1 cellular context compared by ENCODE assay signal in the genomic region with DNA sequence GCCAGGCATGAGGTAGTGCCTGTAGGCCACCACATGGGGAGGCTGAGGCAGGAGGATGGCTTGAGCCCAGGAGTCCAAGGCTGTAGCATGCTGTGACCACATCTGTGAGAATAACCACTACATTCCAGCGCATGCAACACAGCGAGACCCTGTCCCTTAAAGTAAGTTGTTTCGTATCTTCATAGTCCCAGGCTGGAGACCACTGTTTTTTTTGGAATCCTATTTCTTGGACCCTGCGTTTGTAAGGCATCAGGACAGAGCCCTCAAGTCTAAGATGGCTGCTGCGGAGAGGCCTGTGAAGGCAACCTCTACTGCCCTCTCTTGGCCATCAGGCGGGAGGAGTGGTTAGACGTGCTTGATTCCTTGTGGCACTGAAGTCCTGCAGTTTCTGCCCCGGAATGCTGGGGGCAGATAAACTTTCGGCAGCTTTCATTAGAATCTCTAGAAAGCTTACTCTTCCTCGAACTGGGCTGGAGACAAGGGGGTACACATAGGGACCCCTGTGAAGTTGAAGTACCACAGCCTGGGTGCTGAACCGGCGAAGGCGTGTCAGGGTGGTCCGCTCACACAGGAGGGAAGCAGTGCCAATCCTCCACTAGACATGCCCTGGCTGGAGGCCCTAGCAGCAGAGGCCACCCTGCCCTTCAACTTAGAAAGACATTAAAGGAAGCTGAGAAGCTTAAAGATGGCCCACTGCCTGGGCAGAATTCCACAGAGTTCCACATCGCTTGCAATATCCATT.
TF ChIP-seq lines count a peak whose summit lies in the region.

No MANE protein-coding gene starts in this region.

TF ChIP-seq in K562, 482 proteins besides CTCF, POLR2A, EP300 and RAD21 (continued from another document):
- TF ChIP-seq, protein P1, sequence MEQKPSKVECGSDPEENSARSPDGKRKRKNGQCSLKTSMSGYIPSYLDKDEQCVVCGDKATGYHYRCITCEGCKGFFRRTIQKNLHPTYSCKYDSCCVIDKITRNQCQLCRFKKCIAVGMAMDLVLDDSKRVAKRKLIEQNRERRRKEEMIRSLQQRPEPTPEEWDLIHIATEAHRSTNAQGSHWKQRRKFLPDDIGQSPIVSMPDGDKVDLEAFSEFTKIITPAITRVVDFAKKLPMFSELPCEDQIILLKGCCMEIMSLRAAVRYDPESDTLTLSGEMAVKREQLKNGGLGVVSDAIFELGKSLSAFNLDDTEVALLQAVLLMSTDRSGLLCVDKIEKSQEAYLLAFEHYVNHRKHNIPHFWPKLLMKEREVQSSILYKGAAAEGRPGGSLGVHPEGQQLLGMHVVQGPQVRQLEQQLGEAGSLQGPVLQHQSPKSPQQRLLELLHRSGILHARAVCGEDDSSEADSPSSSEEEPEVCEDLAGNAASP (IDR thresholded peaks at IDR 0.05): no peak
- TF ChIP-seq FOS (IDR thresholded peaks at IDR 0.05; ENCODE audit: extremely low read depth, insufficient read length) (no peak), TBP (optimal IDR thresholded peaks at IDR 0.05; ENCODE audit: low read depth, low read length) (peak; percentile 7), ZNF41 (CRISPR knock-in tag; conservative IDR thresholded peaks at IDR 0.05) (no peak), ZSCAN29 (IDR thresholded peaks at IDR 0.05) (no peak), KAT8 (IDR thresholded peaks at IDR 0.05; ENCODE audit: low read depth) (peak; percentile 92), CBX3 (IDR thresholded peaks at IDR 0.05; ENCODE audit: borderline replicate concordance in 1 of 2, low read length in 2 of 2) (peak in 1 of 2 experiments; percentile 81; a peak in 2 of 3 replicates), MYNN (IDR thresholded peaks at IDR 0.05) (0 out of 2 replicates have a peak, but pooled peaks have one; percentile 19), MYNN (CRISPR knock-in tag; IDR thresholded peaks at IDR 0.05) (no peak), ZNF175 (CRISPR knock-in tag; IDR thresholded peaks at IDR 0.05; ENCODE audit: low read depth) (no peak), SMAD2 (IDR thresholded peaks at IDR 0.05; ENCODE audit: low read depth, low read length) (no peak), U2AF1 (optimal IDR thresholded peaks at IDR 0.05; ENCODE audit: low read depth, low read length) (no peak), ZNF124 (CRISPR knock-in tag; IDR thresholded peaks at IDR 0.05) (no peak), EHMT2 (IDR thresholded peaks at IDR 0.05) (peak; percentile 68; the same call in 1 of the 2 replicates), SRF (CRISPR knock-in tag; IDR thresholded peaks at IDR 0.05) (no peak), RBM25 (IDR thresholded peaks at IDR 0.05; ENCODE audit: low read depth, low read length, severe bottlenecking) (peak; percentile 42), YY1 (IDR thresholded peaks at IDR 0.05; ENCODE audit: borderline replicate concordance in 1 of 3, control insufficient read depth in 1 of 3, extremely low read depth in 1 of 3, insufficient read depth in 3 of 3, insufficient read length in 1 of 3, insufficient replicate concordance in 2 of 3, low read depth in 1 of 3, low read length in 2 of 3) (peak; percentile 74 to 99 (median 94)), ZNF263 (CRISPR knock-in tag; IDR thresholded peaks at IDR 0.05; ENCODE audit: borderline replicate concordance) (no peak)
- TF ChIP-seq, protein P2, sequence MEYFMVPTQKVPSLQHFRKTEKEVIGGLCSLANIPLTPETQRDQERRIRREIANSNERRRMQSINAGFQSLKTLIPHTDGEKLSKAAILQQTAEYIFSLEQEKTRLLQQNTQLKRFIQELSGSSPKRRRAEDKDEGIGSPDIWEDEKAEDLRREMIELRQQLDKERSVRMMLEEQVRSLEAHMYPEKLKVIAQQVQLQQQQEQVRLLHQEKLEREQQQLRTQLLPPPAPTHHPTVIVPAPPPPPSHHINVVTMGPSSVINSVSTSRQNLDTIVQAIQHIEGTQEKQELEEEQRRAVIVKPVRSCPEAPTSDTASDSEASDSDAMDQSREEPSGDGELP (CRISPR knock-in tag; IDR thresholded peaks at IDR 0.05; ENCODE audit: borderline replicate concordance): peak; percentile 41; the same call in 1 of the 2 replicates
- TF ChIP-seq, protein P3, sequence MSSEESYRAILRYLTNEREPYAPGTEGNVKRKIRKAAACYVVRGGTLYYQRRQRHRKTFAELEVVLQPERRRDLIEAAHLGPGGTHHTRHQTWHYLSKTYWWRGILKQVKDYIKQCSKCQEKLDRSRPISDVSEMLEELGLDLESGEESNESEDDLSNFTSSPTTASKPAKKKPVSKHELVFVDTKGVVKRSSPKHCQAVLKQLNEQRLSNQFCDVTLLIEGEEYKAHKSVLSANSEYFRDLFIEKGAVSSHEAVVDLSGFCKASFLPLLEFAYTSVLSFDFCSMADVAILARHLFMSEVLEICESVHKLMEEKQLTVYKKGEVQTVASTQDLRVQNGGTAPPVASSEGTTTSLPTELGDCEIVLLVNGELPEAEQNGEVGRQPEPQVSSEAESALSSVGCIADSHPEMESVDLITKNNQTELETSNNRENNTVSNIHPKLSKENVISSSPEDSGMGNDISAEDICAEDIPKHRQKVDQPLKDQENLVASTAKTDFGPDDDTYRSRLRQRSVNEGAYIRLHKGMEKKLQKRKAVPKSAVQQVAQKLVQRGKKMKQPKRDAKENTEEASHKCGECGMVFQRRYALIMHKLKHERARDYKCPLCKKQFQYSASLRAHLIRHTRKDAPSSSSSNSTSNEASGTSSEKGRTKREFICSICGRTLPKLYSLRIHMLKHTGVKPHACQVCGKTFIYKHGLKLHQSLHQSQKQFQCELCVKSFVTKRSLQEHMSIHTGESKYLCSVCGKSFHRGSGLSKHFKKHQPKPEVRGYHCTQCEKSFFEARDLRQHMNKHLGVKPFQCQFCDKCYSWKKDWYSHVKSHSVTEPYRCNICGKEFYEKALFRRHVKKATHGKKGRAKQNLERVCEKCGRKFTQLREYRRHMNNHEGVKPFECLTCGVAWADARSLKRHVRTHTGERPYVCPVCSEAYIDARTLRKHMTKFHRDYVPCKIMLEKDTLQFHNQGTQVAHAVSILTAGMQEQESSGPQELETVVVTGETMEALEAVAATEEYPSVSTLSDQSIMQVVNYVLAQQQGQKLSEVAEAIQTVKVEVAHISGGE (CRISPR knock-in tag; IDR thresholded peaks at IDR 0.05): peak in 1 of 3 experiments; percentile 61; a peak in 1 of 6 replicates
